Comparison of ENCODE assay signal across 8 cellular contexts in genomic region chr2:177266955-177267354, GRCh38. TPM values are rescaled to one million over a fixed set of nuclear protein-coding genes. Genes with fewer than 3 reads are reported as not detected.
DNase-seq lines count a peak whose midpoint lies in the region; ATAC-seq, FAIRE-seq and TF ChIP-seq lines count a peak whose summit lies in the region.
"Not testable (repeated sequence)": the region's sequence is repeated elsewhere in the genome, so short reads cannot be mapped to it uniquely, and the experiment has no call there.

No MANE protein-coding gene starts in this region.

- H3K4me1 ChIP-seq in HepG2 (ENCODE audit: insufficient read depth, low read length) (peaks cover 47% of the 10 kb centered on the region), skeletal muscle satellite cell (ENCODE audit: control insufficient read depth, insufficient read depth, low read length) (peaks cover 19% of the 10 kb centered on the region)
- H3K4me1 ChIP-seq in urinary bladder (ENCODE audit: insufficient read depth), result not testable (repeated sequence)

- peaks cover 27% of the 10 kb centered on the region for H3K79me2 ChIP-seq in HepG2 (ENCODE audit: insufficient read depth, low read length)

- TF ChIP-seq POLR2A in HepG2 (IDR thresholded peaks at IDR 0.05; ENCODE audit: insufficient read depth in 1 of 2, low read depth in 2 of 2, low read length in 2 of 2), result not testable (repeated sequence)

- POLR2A ChIA-PET in RWPE1 (lab: Yijun Ruan, JAX; ENCODE audit: low non-redundant PET), result not testable (repeated sequence)
- POLR2A ChIA-PET in activated CD8-positive, alpha-beta T cell treated with anti-CD3 and anti-CD28 coated beads, Interleukin-2, amount 10 ng/mL, durations not matched to agents 7 days and 5 days (lab: Charles Lee), result interaction anchor here (0.6 to 5.4 kb wide), 4 partner anchors 16 to 101 kb away, joined by 3 to 143 read pairs (median 38); no protein-coding TSS in a partner anchor
- POLR2A ChIA-PET in HepG2 (lab: Yijun Ruan, JAX), result interaction anchor here (1.2 to 5.3 kb wide), 4 partner anchors 14 to 131 kb away, joined by 3 to 96 read pairs (median 42); no protein-coding TSS in a partner anchor

- not testable (repeated sequence) for H3K27me3 ChIP-seq in HepG2 (ENCODE audit: control insufficient read depth in 1 of 2, insufficient read depth in 2 of 2, low read length in 2 of 2); skeletal muscle satellite cell (ENCODE audit: control insufficient read depth, insufficient read depth, low read length)

- in situ Hi-C loops in HepG2 (cut with HindIII; ENCODE audit: extremely low pct_ligation_motif_present, low pct_unique_long_range_greater_than_20kb), result not testable (repeated sequence)

- peaks cover 53% of the 10 kb centered on the region for H3K36me3 Mint-ChIP-seq in Calu3 (ENCODE audit: insufficient read depth, unreplicated experiment)
- H3K36me3 Mint-ChIP-seq in activated CD8-positive, alpha-beta T cell treated with anti-CD3 and anti-CD28 coated beads, Interleukin-2, amount 10 ng/mL, durations not matched to agents 7 days and 5 days (ENCODE audit: low read depth), result peaks cover 28% of the 10 kb centered on the region
- peaks cover 19% of the 10 kb centered on the region for H3K36me3 Mint-ChIP-seq in central memory CD8-positive, alpha-beta T cell (ENCODE audit: insufficient read depth)
- not testable (repeated sequence) for H3K36me3 Mint-ChIP-seq in naive B cell

- H3K9me3 Mint-ChIP-seq in Calu3 (ENCODE audit: low read depth, unreplicated experiment); activated CD8-positive, alpha-beta T cell treated with anti-CD3 and anti-CD28 coated beads, Interleukin-2, amount 10 ng/mL, durations not matched to agents 7 days and 5 days (ENCODE audit: insufficient read depth); central memory CD8-positive, alpha-beta T cell; naive B cell: not testable (repeated sequence)

- not testable (repeated sequence) for TF ChIP-seq EP300 in HepG2 (IDR thresholded peaks at IDR 0.05; ENCODE audit: low read depth in 2 of 2, low read length in 2 of 2); HepG2 (CRISPR knock-in tag; IDR thresholded peaks at IDR 0.05; ENCODE audit: borderline replicate concordance)

- TF ChIP-seq RAD21 in HepG2 (CRISPR knock-in tag; IDR thresholded peaks at IDR 0.05), result not testable (repeated sequence)

- ATAC-seq in activated CD8-positive, alpha-beta T cell treated with anti-CD3 and anti-CD28 coated beads, Interleukin-2, amount 10 ng/mL, durations not matched to agents 7 days and 5 days; central memory CD8-positive, alpha-beta T cell (replicated peaks; ENCODE audit: extremely low read depth, poor library complexity, severe bottlenecking); HepG2; naive B cell (ENCODE audit: low read depth in 2 of 2): not testable (repeated sequence)

- not testable (repeated sequence) for H3K36me3 ChIP-seq in HepG2 (replicated peaks in 1 of 2; ENCODE audit: control insufficient read depth in 1 of 2, insufficient read depth in 2 of 2, low read length in 2 of 2); skeletal muscle satellite cell (ENCODE audit: insufficient read depth, low read length); urinary bladder (ENCODE audit: insufficient read depth)

- not testable (repeated sequence) for H3K9me3 ChIP-seq in HepG2 (ENCODE audit: low read length); skeletal muscle satellite cell (replicated peaks; ENCODE audit: low read length)

- H3K4me3 ChIP-seq in HepG2 (replicated peaks in 1 of 3; ENCODE audit: insufficient read depth in 1 of 3, low read depth in 2 of 3, low read length in 3 of 3); skeletal muscle satellite cell (ENCODE audit: low read length); urinary bladder (ENCODE audit: low read depth, low read length): not testable (repeated sequence)

- not testable (repeated sequence) for DNase-seq in Calu3; RWPE1 (ENCODE audit: low spot score); activated CD8-positive, alpha-beta T cell treated with anti-CD3 and anti-CD28 coated beads, Interleukin-2, amount 10 ng/mL, durations not matched to agents 7 days and 5 days; central memory CD8-positive, alpha-beta T cell (ENCODE audit: low spot score in 2 of 2); HepG2 (ENCODE audit: low spot score); naive B cell

- intact Hi-C loops in Calu3 (cut with micrococcal nuclease; ENCODE audit: unreplicated experiment), result loop anchor here (2.0 to 10.0 kb wide), 3 partner anchors 58 to 102 kb away; no protein-coding TSS in a partner anchor
- intact Hi-C loops in HepG2 (cut with micrococcal nuclease; ENCODE audit: unreplicated experiment), result not testable (repeated sequence)

- peak overlapping the region; percentile 98 for H3K27ac Mint-ChIP-seq in Calu3 (ENCODE audit: unreplicated experiment)
- H3K27ac Mint-ChIP-seq in activated CD8-positive, alpha-beta T cell treated with anti-CD3 and anti-CD28 coated beads, Interleukin-2, amount 10 ng/mL, durations not matched to agents 7 days and 5 days, result peak overlapping the region; percentile 100
- peak overlapping the region; percentile 39 for H3K27ac Mint-ChIP-seq in central memory CD8-positive, alpha-beta T cell (ENCODE audit: low read depth)
- H3K27ac Mint-ChIP-seq in naive B cell, result peak overlapping the region in 4 of 6 donors; percentile 28 to 100 (median 70)

- H3K4me1 Mint-ChIP-seq in Calu3 (ENCODE audit: low read depth, unreplicated experiment) (peaks cover 38% of the 10 kb centered on the region), naive B cell (peaks cover 13 to 26% (median 21%) of the 10 kb centered on the region in 3 donors)
- peaks cover 52% of the 10 kb centered on the region for H3K4me1 Mint-ChIP-seq in activated CD8-positive, alpha-beta T cell treated with anti-CD3 and anti-CD28 coated beads, Interleukin-2, amount 10 ng/mL, durations not matched to agents 7 days and 5 days (ENCODE audit: low read depth)
- peaks cover 15% of the 10 kb centered on the region for H3K4me1 Mint-ChIP-seq in central memory CD8-positive, alpha-beta T cell

- peak overlapping the region; percentile 100; the same call in 1 of the 2 replicates for H3K9ac ChIP-seq in HepG2 (ENCODE audit: insufficient read depth, low read depth, low read length)
- not testable (repeated sequence) for H3K9ac ChIP-seq in skeletal muscle satellite cell (ENCODE audit: low read depth, low read length)

- CTCF ChIA-PET in Calu3 (lab: Charles Lee), result interaction anchor here (0.8 to 1.0 kb wide), 2 partner anchors 55 to 102 kb away, joined by 4 to 5 read pairs; no protein-coding TSS in a partner anchor
- CTCF ChIA-PET in RWPE1 (lab: Yijun Ruan, JAX), result interaction anchor here (1.1 to 1.6 kb wide), 3 partner anchors 42 to 103 kb away, joined by 3 to 7 read pairs (median 4); no protein-coding TSS in a partner anchor
- CTCF ChIA-PET in activated CD8-positive, alpha-beta T cell treated with anti-CD3 and anti-CD28 coated beads, Interleukin-2, amount 10 ng/mL, durations not matched to agents 7 days and 5 days (lab: Charles Lee), result interaction anchor here (4.3 to 11.2 kb wide), 7 partner anchors 15 to 102 kb away, joined by 32 to 140 read pairs (median 84); no protein-coding TSS in a partner anchor
- CTCF ChIA-PET in HepG2 (lab: Yijun Ruan, JAX; ENCODE audit: low intra/inter-chr PET ratio, low total read pairs), result not testable (repeated sequence)

- H3K27ac ChIP-seq in RWPE1 (peak overlapping the region; percentile 90), HepG2 (ENCODE audit: extremely low read length, insufficient read depth, low read length) (peak overlapping the region; percentile 100), urinary bladder (ENCODE audit: low read depth) (peak overlapping the region; percentile 75)

- not testable (repeated sequence) for TF ChIP-seq CTCF in Calu3 (IDR thresholded peaks at IDR 0.05; ENCODE audit: unreplicated experiment); RWPE1 (conservative IDR thresholded peaks at IDR 0.05; ENCODE audit: low read depth); HepG2 (CRISPR knock-in tag; IDR thresholded peaks at IDR 0.05)

- H3K4me3 Mint-ChIP-seq in Calu3 (ENCODE audit: low read depth, unreplicated experiment) (peak overlapping the region; percentile 82), naive B cell (peak overlapping the region in 2 of 8 donors; percentile 45 to 88)
- H3K4me3 Mint-ChIP-seq in activated CD8-positive, alpha-beta T cell treated with anti-CD3 and anti-CD28 coated beads, Interleukin-2, amount 10 ng/mL, durations not matched to agents 7 days and 5 days, result peak overlapping the region; percentile 10
- H3K4me3 Mint-ChIP-seq in central memory CD8-positive, alpha-beta T cell, result not testable (repeated sequence)

- BruUV-seq in Calu3 (replicated peaks; lab: Mats Ljungman, UMichigan); HepG2 (replicated peaks; lab: Mats Ljungman, UMichigan): not testable (repeated sequence)

- 94% methylated on average over 8 of the region's 8 CpGs for WGBS in HepG2 (ENCODE audit: low lambda C conversion rate)
- WGBS in urinary bladder, result 89% methylated on average over 8 of the region's 8 CpGs

- H3K4me2 ChIP-seq in HepG2 (ENCODE audit: low read depth, low read length) (peak overlapping the region; percentile 100; the same call in 1 of the 2 replicates), skeletal muscle satellite cell (ENCODE audit: low read length) (peak overlapping the region; percentile 99)

- H2AFZ ChIP-seq in HepG2 (ENCODE audit: low read length), result not testable (repeated sequence)

- H4K20me1 ChIP-seq in HepG2 (ENCODE audit: insufficient read depth, low read length), result peaks cover 12% of the 10 kb centered on the region

- not testable (repeated sequence) for FAIRE-seq in HepG2 (lab: Jason Lieb, UNC)

- H3K27me3 Mint-ChIP-seq in Calu3 (ENCODE audit: unreplicated experiment); activated CD8-positive, alpha-beta T cell treated with anti-CD3 and anti-CD28 coated beads, Interleukin-2, amount 10 ng/mL, durations not matched to agents 7 days and 5 days (ENCODE audit: low read depth); central memory CD8-positive, alpha-beta T cell; naive B cell: not testable (repeated sequence)

RNA-seq across cellular contexts. Expression of gene NFE2L2, which starts 2.4 kb away (rescaled TPM):
- total RNA-seq in Calu3 (2022), result 118 and 128 TPM in 2 replicates
- 10 to 100 TPM; 61.3 to 64.3 TPM for total RNA-seq in activated CD8-positive, alpha-beta T cell treated with anti-CD3 and anti-CD28 coated beads, Interleukin-2, amount 10 ng/mL, durations not matched to agents 7 days and 5 days
- total RNA-seq in HepG2 (2016; rRNA removed; fragmentation: Illumina TruSeq; extraction: Trizol), result 84.6 and 136 TPM in 2 replicates
- 93.0 and 99.3 TPM in 2 replicates for total RNA-seq in HepG2 (2016; cell fraction: cytosol; rRNA removed; fragmentation: Illumina TruSeq; extraction: Trizol; ENCODE audit: low read depth)
- 80.6 and 139 TPM in 2 replicates for total RNA-seq in HepG2 (2016; cell fraction: insoluble cytoplasmic fraction; rRNA removed; fragmentation: Illumina TruSeq; extraction: Trizol)
- 85.8 and 94.3 TPM in 2 replicates for total RNA-seq in HepG2 (2016; cell fraction: membrane; rRNA removed; fragmentation: Illumina TruSeq; extraction: Trizol)
- 92.5 and 95.6 TPM in 2 replicates for total RNA-seq in HepG2 (2016; cell fraction: nucleus; rRNA removed; fragmentation: Illumina TruSeq; extraction: Trizol)
- polyA plus RNA-seq in HepG2 (2011; rRNA removed), result 138 and 215 TPM in 2 replicates
- polyA plus RNA-seq in HepG2 (2011; cell fraction: cytosol; rRNA removed), result 94.2 and 119 TPM in 2 replicates
- 66.9 and 70.1 TPM in 2 replicates for polyA plus RNA-seq in HepG2 (2011; cell fraction: nucleus; rRNA removed)
- 104 and 115 TPM in 2 replicates for polyA plus RNA-seq in HepG2 (2012)
- polyA plus RNA-seq in HepG2 (2016; cell fraction: cytosol; fragmentation: Illumina TruSeq; extraction: Trizol; ENCODE audit: low read depth), result 17.6 and 20.3 TPM in 2 replicates
- 211 and 217 TPM in 2 replicates for polyA plus RNA-seq in HepG2 (2016; cell fraction: insoluble cytoplasmic fraction; fragmentation: Illumina TruSeq; extraction: Trizol; ENCODE audit: low read depth)
- 41.9 and 49.1 TPM in 2 replicates for polyA plus RNA-seq in HepG2 (2016; cell fraction: membrane; fragmentation: Illumina TruSeq; extraction: Trizol; ENCODE audit: low read depth)
- polyA plus RNA-seq in HepG2 (2016; cell fraction: nucleus; fragmentation: Illumina TruSeq; extraction: Trizol; ENCODE audit: insufficient read depth, low read depth), result 168 and 175 TPM in 2 replicates
- 157 and 264 TPM in 2 replicates for polyA minus RNA-seq in HepG2 (2011; rRNA and poly(A)+ RNA removed; ENCODE audit: low replicate concordance)
- polyA minus RNA-seq in HepG2 (2011; cell fraction: cytosol; rRNA and poly(A)+ RNA removed), result 128 and 137 TPM in 2 replicates
- 140 and 141 TPM in 2 replicates for polyA minus RNA-seq in HepG2 (2011; cell fraction: nucleus; rRNA and poly(A)+ RNA removed)
- 10 to 100 TPM; 45.9 to 60.4 (median 54.7) TPM for polyA plus RNA-seq in naive B cell (ENCODE audit: low read depth in 6 of 6)
- total RNA-seq in skeletal muscle satellite cell (2012; rRNA removed), result 40.4 and 47.1 TPM in 2 replicates
- 108 TPM for total RNA-seq in urinary bladder
- polyA plus RNA-seq in urinary bladder, result 149 TPM

RNA-seq across cellular contexts. Expression of gene HNRNPA3, which starts 54.4 kb away (rescaled TPM):
- 212 and 234 TPM in 2 replicates for total RNA-seq in Calu3 (2022)
- 100 to 1,000 TPM; 329 to 350 TPM for total RNA-seq in activated CD8-positive, alpha-beta T cell treated with anti-CD3 and anti-CD28 coated beads, Interleukin-2, amount 10 ng/mL, durations not matched to agents 7 days and 5 days
- 97.7 and 164 TPM in 2 replicates for total RNA-seq in HepG2 (2016; rRNA removed; fragmentation: Illumina TruSeq; extraction: Trizol)
- total RNA-seq in HepG2 (2016; cell fraction: cytosol; rRNA removed; fragmentation: Illumina TruSeq; extraction: Trizol; ENCODE audit: low read depth), result 14.2 and 15.3 TPM in 2 replicates
- 105 and 171 TPM in 2 replicates for total RNA-seq in HepG2 (2016; cell fraction: insoluble cytoplasmic fraction; rRNA removed; fragmentation: Illumina TruSeq; extraction: Trizol)
- total RNA-seq in HepG2 (2016; cell fraction: membrane; rRNA removed; fragmentation: Illumina TruSeq; extraction: Trizol), result 84.7 and 87.9 TPM in 2 replicates
- total RNA-seq in HepG2 (2016; cell fraction: nucleus; rRNA removed; fragmentation: Illumina TruSeq; extraction: Trizol), result 152 and 163 TPM in 2 replicates
- polyA plus RNA-seq in HepG2 (2011; rRNA removed), result 52.3 and 73.3 TPM in 2 replicates
- polyA plus RNA-seq in HepG2 (2011; cell fraction: cytosol; rRNA removed), result 28.9 and 35.7 TPM in 2 replicates
- polyA plus RNA-seq in HepG2 (2011; cell fraction: nucleus; rRNA removed), result 80.5 and 102 TPM in 2 replicates
- 166 and 486 TPM in 2 replicates for polyA plus RNA-seq in HepG2 (2012)
- polyA plus RNA-seq in HepG2 (2016; cell fraction: cytosol; fragmentation: Illumina TruSeq; extraction: Trizol; ENCODE audit: low read depth), result 36.5 and 45.0 TPM in 2 replicates
- 1,088 and 1,120 TPM in 2 replicates for polyA plus RNA-seq in HepG2 (2016; cell fraction: insoluble cytoplasmic fraction; fragmentation: Illumina TruSeq; extraction: Trizol; ENCODE audit: low read depth)
- polyA plus RNA-seq in HepG2 (2016; cell fraction: membrane; fragmentation: Illumina TruSeq; extraction: Trizol; ENCODE audit: low read depth), result 139 and 151 TPM in 2 replicates
- polyA plus RNA-seq in HepG2 (2016; cell fraction: nucleus; fragmentation: Illumina TruSeq; extraction: Trizol; ENCODE audit: insufficient read depth, low read depth), result 525 and 575 TPM in 2 replicates
- 11.2 and 12.3 TPM in 2 replicates for polyA minus RNA-seq in HepG2 (2011; rRNA and poly(A)+ RNA removed; ENCODE audit: low replicate concordance)
- polyA minus RNA-seq in HepG2 (2011; cell fraction: cytosol; rRNA and poly(A)+ RNA removed), result 34.8 and 38.9 TPM in 2 replicates
- 205 and 222 TPM in 2 replicates for polyA minus RNA-seq in HepG2 (2011; cell fraction: nucleus; rRNA and poly(A)+ RNA removed)
- 10 to 100 TPM; 48.0 to 96.3 (median 70.3) TPM for polyA plus RNA-seq in naive B cell (ENCODE audit: low read depth in 6 of 6)
- 31.5 and 36.2 TPM in 2 replicates for total RNA-seq in skeletal muscle satellite cell (2012; rRNA removed)
- total RNA-seq in urinary bladder, result 129 TPM
- 160 TPM for polyA plus RNA-seq in urinary bladder

Comparison
In these comparisons a context has a peak if more than half of its experiments do, and no peak if none do; other contexts are left out.
1. H3K27ac Mint-ChIP-seq: peak in every context shown above with its lines; median percentile 100 in activated CD8-positive, alpha-beta T cell treated with anti-CD3 and anti-CD28 coated beads, Interleukin-2, amount 10 ng/mL, durations not matched to agents 7 days and 5 days; 98 in Calu3; 70 in naive B cell; 39 in central memory CD8-positive, alpha-beta T cell.